Comparison of ENCODE assay signal across 1 cellular context in genomic region chr2:121690095-121690494, GRCh38.
TF ChIP-seq lines count a peak whose summit lies in the region.

No MANE protein-coding gene starts in this region.

TF ChIP-seq in HepG2, 621 proteins besides CTCF, POLR2A, EP300 and RAD21:
- TF ChIP-seq, protein P1, sequence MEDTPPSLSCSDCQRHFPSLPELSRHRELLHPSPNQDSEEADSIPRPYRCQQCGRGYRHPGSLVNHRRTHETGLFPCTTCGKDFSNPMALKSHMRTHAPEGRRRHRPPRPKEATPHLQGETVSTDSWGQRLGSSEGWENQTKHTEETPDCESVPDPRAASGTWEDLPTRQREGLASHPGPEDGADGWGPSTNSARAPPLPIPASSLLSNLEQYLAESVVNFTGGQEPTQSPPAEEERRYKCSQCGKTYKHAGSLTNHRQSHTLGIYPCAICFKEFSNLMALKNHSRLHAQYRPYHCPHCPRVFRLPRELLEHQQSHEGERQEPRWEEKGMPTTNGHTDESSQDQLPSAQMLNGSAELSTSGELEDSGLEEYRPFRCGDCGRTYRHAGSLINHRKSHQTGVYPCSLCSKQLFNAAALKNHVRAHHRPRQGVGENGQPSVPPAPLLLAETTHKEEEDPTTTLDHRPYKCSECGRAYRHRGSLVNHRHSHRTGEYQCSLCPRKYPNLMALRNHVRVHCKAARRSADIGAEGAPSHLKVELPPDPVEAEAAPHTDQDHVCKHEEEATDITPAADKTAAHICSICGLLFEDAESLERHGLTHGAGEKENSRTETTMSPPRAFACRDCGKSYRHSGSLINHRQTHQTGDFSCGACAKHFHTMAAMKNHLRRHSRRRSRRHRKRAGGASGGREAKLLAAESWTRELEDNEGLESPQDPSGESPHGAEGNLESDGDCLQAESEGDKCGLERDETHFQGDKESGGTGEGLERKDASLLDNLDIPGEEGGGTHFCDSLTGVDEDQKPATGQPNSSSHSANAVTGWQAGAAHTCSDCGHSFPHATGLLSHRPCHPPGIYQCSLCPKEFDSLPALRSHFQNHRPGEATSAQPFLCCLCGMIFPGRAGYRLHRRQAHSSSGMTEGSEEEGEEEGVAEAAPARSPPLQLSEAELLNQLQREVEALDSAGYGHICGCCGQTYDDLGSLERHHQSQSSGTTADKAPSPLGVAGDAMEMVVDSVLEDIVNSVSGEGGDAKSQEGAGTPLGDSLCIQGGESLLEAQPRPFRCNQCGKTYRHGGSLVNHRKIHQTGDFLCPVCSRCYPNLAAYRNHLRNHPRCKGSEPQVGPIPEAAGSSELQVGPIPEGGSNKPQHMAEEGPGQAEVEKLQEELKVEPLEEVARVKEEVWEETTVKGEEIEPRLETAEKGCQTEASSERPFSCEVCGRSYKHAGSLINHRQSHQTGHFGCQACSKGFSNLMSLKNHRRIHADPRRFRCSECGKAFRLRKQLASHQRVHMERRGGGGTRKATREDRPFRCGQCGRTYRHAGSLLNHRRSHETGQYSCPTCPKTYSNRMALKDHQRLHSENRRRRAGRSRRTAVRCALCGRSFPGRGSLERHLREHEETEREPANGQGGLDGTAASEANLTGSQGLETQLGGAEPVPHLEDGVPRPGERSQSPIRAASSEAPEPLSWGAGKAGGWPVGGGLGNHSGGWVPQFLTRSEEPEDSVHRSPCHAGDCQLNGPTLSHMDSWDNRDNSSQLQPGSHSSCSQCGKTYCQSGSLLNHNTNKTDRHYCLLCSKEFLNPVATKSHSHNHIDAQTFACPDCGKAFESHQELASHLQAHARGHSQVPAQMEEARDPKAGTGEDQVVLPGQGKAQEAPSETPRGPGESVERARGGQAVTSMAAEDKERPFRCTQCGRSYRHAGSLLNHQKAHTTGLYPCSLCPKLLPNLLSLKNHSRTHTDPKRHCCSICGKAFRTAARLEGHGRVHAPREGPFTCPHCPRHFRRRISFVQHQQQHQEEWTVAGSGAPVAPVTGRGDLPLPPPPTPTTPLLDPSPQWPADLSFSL (CRISPR knock-in tag; IDR thresholded peaks at IDR 0.05), result no peak
